In genomic region chr2:13822365-13822764, GRCh38 we compare ENCODE assay signal across 24 cellular contexts.
DNase-seq lines count a peak whose midpoint lies in the region; ATAC-seq and TF ChIP-seq lines count a peak whose summit lies in the region.
"Had no signal": no experiment of that assay in that cellular context is flagged by ENCODE, and none has a peak within 500 bp of the region (broad histone marks: within the 10 kb centered on the region; RNA-seq: fewer than 3 reads in every experiment).

No MANE protein-coding gene starts in this region.

- H3K9me3 ChIP-seq in HUES48 (ENCODE audit: control insufficient read depth, insufficient read depth, low read length) (no peaks in the 10 kb centered on the region), endodermal cell (ENCODE audit: control insufficient read depth, low read length) (peaks cover 23% of the 10 kb centered on the region)
- H3K9me3 ChIP-seq: Caco-2 had no signal

- H3K9ac ChIP-seq in HUES48 (ENCODE audit: low read depth, low read length) (no peak overlapping the region), endodermal cell (ENCODE audit: extremely low read depth, low read length, poor library complexity, severe bottlenecking) (no peak overlapping the region)

- H3K4me3 ChIP-seq in HUES48 (ENCODE audit: low read depth, low read length) (no peak overlapping the region), endodermal cell (ENCODE audit: low read length) (no peak overlapping the region)

- H3K4me1 Mint-ChIP-seq in endodermal cell, result peaks cover 22% of the 10 kb centered on the region
- H3K4me1 Mint-ChIP-seq: B cell, T-cell had no signal

- no peak for TF ChIP-seq CTCF in endodermal cell (conservative IDR thresholded peaks at IDR 0.05)

- no peaks in the 10 kb centered on the region for H3K4me1 ChIP-seq in HUES48 (ENCODE audit: control insufficient read depth, insufficient read depth, low read length)
- H3K4me1 ChIP-seq in endodermal cell (ENCODE audit: control insufficient read depth, insufficient read depth, low read length), result no peaks in the 10 kb centered on the region
- H3K4me1 ChIP-seq: Caco-2 had no signal

- ATAC-seq in HG03045 (IDR thresholded peaks at IDR 0.05; ENCODE audit: unreplicated experiment), result no peak
- ATAC-seq: CD8-positive, alpha-beta T cell; T-cell had no signal

- H3K27ac ChIP-seq in HUES48 (ENCODE audit: low read depth, low read length), result peak overlapping the region; percentile 34
- H3K27ac ChIP-seq in endodermal cell (ENCODE audit: low read depth, low read length), result no peak overlapping the region
- H3K27ac ChIP-seq: C4-2B, HL-60 had no signal

- no peak overlapping the region for H3K27ac Mint-ChIP-seq in endodermal cell
- H3K27ac Mint-ChIP-seq: B cell; CD8-positive, alpha-beta T cell; T-cell had no signal

- WGBS in endodermal cell (ENCODE audit: insufficient coverage in 1 of 2, insufficient read length in 1 of 2), 2 experiments, result 33 to 34% methylated on average over 1 to 2 of the region's 2 CpGs

- H3K36me3 ChIP-seq in HUES48 (ENCODE audit: control insufficient read depth, insufficient read depth, low read length), result no peaks in the 10 kb centered on the region
- no peaks in the 10 kb centered on the region for H3K36me3 ChIP-seq in endodermal cell (ENCODE audit: control insufficient read depth, insufficient read depth, low read length)

- H3K27me3 Mint-ChIP-seq in endodermal cell (ENCODE audit: insufficient read depth), result peaks cover 67% of the 10 kb centered on the region
- H3K27me3 Mint-ChIP-seq: B cell, T-cell had no signal

- H3K36me3 Mint-ChIP-seq in endodermal cell (ENCODE audit: low read depth), result no peaks in the 10 kb centered on the region
- H3K36me3 Mint-ChIP-seq: CD8-positive, alpha-beta T cell; T-cell had no signal

- peak; percentile 56 for DNase-seq in endodermal cell
- DNase-seq in iPS-NIHi7 (ENCODE audit: extremely low spot score), result peak; percentile 19
- no peak for DNase-seq in NCI-H1092 (lab: John Stamatoyannopoulos, UW)
- DNase-seq in GM19238 (ENCODE audit: insufficient read length, low spot score), result no peak
- no peak for DNase-seq in stimulated activated CD4-positive, alpha-beta T cell treated with anti-CD3 and anti-CD28 coated beads, Interleukin-2, amount 100 ng/mL, for 48 hours
- DNase-seq: Caco-2; CD8-positive, alpha-beta T cell; DMS79; EL; GF-D8; HCEC 1CT; Karpas-422; NCI-H1092 treated with DMSO at 0.1 percent for 48 hours; NCI-H1436; NCI-H1930; NCI-H526 treated with DMSO at 0.1 percent for 48 hours; Right ventricle myocardium superior; RPMI8226; T-cell had no signal

- H3K27me3 ChIP-seq in HUES48 (ENCODE audit: control insufficient read depth, insufficient read depth, low read length) (peaks cover 88% of the 10 kb centered on the region), endodermal cell (ENCODE audit: control insufficient read depth, insufficient read depth, low read length, poor library complexity, severe bottlenecking) (no peaks in the 10 kb centered on the region)

- no peaks in the 10 kb centered on the region for H3K9me3 Mint-ChIP-seq in endodermal cell

- H3K4me3 Mint-ChIP-seq in endodermal cell, result no peak overlapping the region
- H3K4me3 Mint-ChIP-seq: B cell; CD8-positive, alpha-beta T cell; T-cell had no signal

Comparison
In these comparisons a context has a peak if more than half of its experiments do, and no peak if none do; other contexts are left out.
1. DNase-seq: peak in endodermal cell (single experiment) and iPS-NIHi7 (single experiment); none in NCI-H1092 (single experiment), GM19238 (single experiment) and stimulated activated CD4-positive, alpha-beta T cell treated with anti-CD3 and anti-CD28 coated beads, Interleukin-2, amount 100 ng/mL, for 48 hours (0 of 2).